Comparison of ENCODE assay signal across 18 cellular contexts in the genomic region with DNA sequence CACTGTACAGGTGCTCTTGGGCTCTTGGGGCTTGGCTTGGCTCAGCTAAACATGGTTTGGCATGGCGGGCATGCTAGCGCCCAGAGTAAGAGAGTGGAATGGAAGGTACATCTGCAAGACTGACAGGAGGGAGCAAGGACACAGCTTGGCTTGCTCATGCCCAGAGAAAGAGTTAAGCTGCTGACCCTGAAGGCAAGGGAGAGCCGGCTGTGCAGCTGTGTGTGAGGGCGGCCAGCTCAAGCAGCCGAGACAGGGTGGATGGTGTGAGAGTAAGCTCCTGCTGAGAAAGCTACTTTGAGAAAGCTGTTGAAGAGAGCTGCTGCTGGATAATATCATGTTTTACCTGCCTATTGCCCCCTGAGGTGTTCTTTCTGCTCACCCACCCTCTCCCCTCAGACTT.
"Had no signal": no experiment of that assay in that cellular context is flagged by ENCODE, and none has a peak within 500 bp of the region (broad histone marks: within the 10 kb centered on the region; RNA-seq: fewer than 3 reads in every experiment).

No MANE protein-coding gene starts in this region.

- H3K4me1 ChIP-seq: SJSA1 had no signal

- ATAC-seq: HepG2 had no signal

- H3K27ac ChIP-seq: SJSA1, SK-N-MC had no signal

- H3K27me3 ChIP-seq: SJSA1 had no signal

- H3K4me3 ChIP-seq: SJSA1, SK-N-MC had no signal

- H3K36me3 ChIP-seq: SJSA1 had no signal

- DNase-seq: IMR-90, Kasumi-1, KG1, MM.1S, NCI-H1092 treated with DMSO at 0.1 percent for 48 hours, NCI-H1436, NCI-H1694, NCI-H187 treated with DMSO at 0.1 percent for 48 hours, NCI-H2029 treated with DMSO at 0.1 percent for 48 hours, NCI-H2171, NCI-H526 treated with DMSO at 0.1 percent for 48 hours, NCI-H774, Right ventricle myocardium superior, RPMI8226, SIG-M5 had no signal

- H3K9me3 ChIP-seq: SJSA1 had no signal
